ENCODE assay signal across 14 cellular contexts in genomic region chrX:10761447-10761846, GRCh38.
"Had no signal": no experiment of that assay in that cellular context is flagged by ENCODE, and none has a peak within 500 bp of the region (broad histone marks: within the 10 kb centered on the region; RNA-seq: fewer than 3 reads in every experiment).

No MANE protein-coding gene starts in this region.

- H3K79me2 ChIP-seq: parathyroid adenoma had no signal

- H3K27ac ChIP-seq: parathyroid adenoma, testis had no signal

- H3K9me3 ChIP-seq: testis had no signal

- H3K4me3 ChIP-seq: testis had no signal

- DNase-seq: activated CD4-positive, alpha-beta T cell treated with anti-CD3 and anti-CD28 coated beads for 4 hours; activated CD8-positive, alpha-beta memory T cell treated with anti-CD3 and anti-CD28 coated beads, Interleukin-2, amount 50 U/mL, for 4 hours; activated CD8-positive, alpha-beta T cell treated with anti-CD3 and anti-CD28 coated beads for 36 hours; activated naive CD4-positive, alpha-beta T cell treated with Interleukin-2 at 50 U/mL for 16 hours; central memory CD4-positive, alpha-beta T cell; cortex of kidney; effector memory CD4-positive, alpha-beta T cell; hippocampal formation; kidney glomerular epithelial cell; retina; stimulated activated CD4-positive, alpha-beta T cell treated with anti-CD3 and anti-CD28 coated beads, Interleukin-15, amount 100 ng/mL, for 24 hours; stimulated activated CD4-positive, alpha-beta T cell treated with anti-CD3 and anti-CD28 coated beads, Interleukin-4, amount 100 ng/mL, for 24 hours; testis had no signal

- H3K27me3 ChIP-seq: testis had no signal

- H3K9ac ChIP-seq: parathyroid adenoma had no signal

- H3K4me1 ChIP-seq: testis had no signal

- H2AFZ ChIP-seq: parathyroid adenoma had no signal
